In the genomic region with DNA sequence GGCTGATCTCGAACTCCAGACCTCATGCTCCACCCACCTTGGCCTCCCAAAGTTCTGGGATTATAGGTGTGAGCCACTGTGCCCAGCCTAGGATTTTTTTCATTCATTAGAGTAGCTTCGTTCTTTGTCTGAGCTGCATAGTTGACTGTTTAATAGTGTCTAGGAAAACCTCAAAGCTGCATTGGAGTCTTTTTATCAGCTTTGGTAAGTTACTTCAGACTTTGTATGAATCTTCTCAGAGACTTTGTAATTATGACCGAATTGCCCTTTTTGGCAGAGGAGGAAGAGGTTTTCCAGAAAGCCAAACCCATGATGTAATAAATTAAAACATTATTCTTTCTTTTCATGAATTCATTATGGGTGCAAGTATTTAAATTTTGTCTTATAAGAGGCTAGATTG, we compare ENCODE assay signal across 17 cellular contexts. TPM values are rescaled to one million over a fixed set of nuclear protein-coding genes. Genes with fewer than 3 reads are reported as not detected.
A peak's percentile ranks its signal among the peaks of the same experiment; 100 is the strongest.
DNase-seq lines count a peak whose midpoint lies in the region; ATAC-seq, FAIRE-seq and TF ChIP-seq lines count a peak whose summit lies in the region.
"Had no signal": no experiment of that assay in that cellular context is flagged by ENCODE, and none has a peak within 500 bp of the region (broad histone marks: within the 10 kb centered on the region; RNA-seq: fewer than 3 reads in every experiment).

No MANE protein-coding gene starts in this region.

- DNase-seq in AG08395 (ENCODE audit: low spot score) (peak; percentile 10), PC-9 (no peak), esophagus muscularis mucosa (ENCODE audit: extremely low spot score) (no peak), psoas muscle (no peak), D721Med (ENCODE audit: insufficient read length, low spot score) (no peak), SIG-M5 treated with dmso at 0.1 percent for 504 hours (lab: John Stamatoyannopoulos, UW; ENCODE audit: unreplicated experiment) (no peak), NOMO-1 treated with DMSO at 0.1 percent for 48 hours (lab: John Stamatoyannopoulos, UW; ENCODE audit: unreplicated experiment) (no peak)
- DNase-seq: activated CD4-positive, alpha-beta T cell treated with anti-CD3 and anti-CD28 coated beads for 1 hour; cortex of kidney; DMS 273 treated with DMSO at 0.1 percent for 48 hours; NCI-H2029 treated with DMSO at 0.1 percent for 48 hours; NCI-H510A treated with DMSO at 0.1 percent for 48 hours; PC-3; T-helper 17 cell; thyroid gland had no signal

- CTCF ChIA-PET in PC-9 (lab: Charles Lee), result no interaction called here

- H3K27ac ChIP-seq in PC-9 (no peak overlapping the region), esophagus muscularis mucosa (replicated peaks in 1 of 4) (peak overlapping the region; percentile 34 to 90 (median 74)), psoas muscle (peak overlapping the region; percentile 61)
- H3K27ac ChIP-seq: thyroid gland had no signal

- peaks cover 7% of the 10 kb centered on the region for H3F3A ChIP-seq in PC-9 (ENCODE audit: insufficient read depth, low read depth)

- no peak for TF ChIP-seq EP300 in esophagus muscularis mucosa (IDR thresholded peaks at IDR 0.05)

- peaks cover 64% of the 10 kb centered on the region for H3K79me2 ChIP-seq in PC-9 (ENCODE audit: low read depth)

- TF ChIP-seq CTCF in PC-9 (conservative IDR thresholded peaks at IDR 0.05), result no peak
- no peak for TF ChIP-seq CTCF in esophagus muscularis mucosa (IDR thresholded peaks at IDR 0.05)
- TF ChIP-seq CTCF in psoas muscle (IDR thresholded peaks at IDR 0.05), result no peak
- TF ChIP-seq CTCF in D721Med (IDR thresholded peaks at IDR 0.05; ENCODE audit: insufficient read depth, missing control alignments), result no peak

- no peak for TF ChIP-seq POLR2A in esophagus muscularis mucosa (IDR thresholded peaks at IDR 0.05; ENCODE audit: low read depth)

- 55% methylated on average over 3 of the region's 3 CpGs for WGBS in esophagus muscularis mucosa
- WGBS in psoas muscle, 3 donors, result 15 to 47% (median 26%) methylated on average over 3 of the region's 3 CpGs

- no TSS peak for BruUV-seq in PC-9 (replicated peaks; lab: Mats Ljungman, UMichigan)

- FAIRE-seq in D721Med (lab: Jason Lieb, UNC), result no peak
- FAIRE-seq: HTR-8/SVneo had no signal

- no peaks in the 10 kb centered on the region for H4K20me1 ChIP-seq in PC-9 (ENCODE audit: insufficient read depth)

- H3K27me3 ChIP-seq in PC-9 (ENCODE audit: insufficient read depth, low read depth), result no peaks in the 10 kb centered on the region
- H3K27me3 ChIP-seq in esophagus muscularis mucosa, result no peaks in the 10 kb centered on the region
- no peaks in the 10 kb centered on the region for H3K27me3 ChIP-seq in psoas muscle (ENCODE audit: insufficient read depth in 3 of 3, low read length in 2 of 3)
- H3K27me3 ChIP-seq: thyroid gland had no signal

- H3K9me2 ChIP-seq in PC-9 (ENCODE audit: insufficient read depth), result no peaks in the 10 kb centered on the region

- intact Hi-C loops in PC-9 (cut with micrococcal nuclease; ENCODE audit: unreplicated experiment) (loop anchor here (5.0 kb wide), 1 partner anchor 62 kb away; no protein-coding TSS in a partner anchor), esophagus muscularis mucosa (cut with DNase I) (loop anchor here (5.0 kb wide), 1 partner anchor 37 kb away; the partner anchor contains the start of gene GIPC2), psoas muscle (cut with DNase I) (loop anchor here (5.0 to 10.0 kb wide), 4 partner anchors 37 to 105 kb away; partner anchors contain the start of gene GIPC2 (in 2 of the 2))

- H3K9me3 ChIP-seq in PC-9 (ENCODE audit: insufficient read depth, low read depth) (no peaks in the 10 kb centered on the region), esophagus muscularis mucosa (no peaks in the 10 kb centered on the region), psoas muscle (no peaks in the 10 kb centered on the region)
- H3K9me3 ChIP-seq: thyroid gland had no signal

- ATAC-seq in psoas muscle (no peak), HG03439 (IDR thresholded peaks at IDR 0.05; ENCODE audit: unreplicated experiment) (no peak)
- ATAC-seq: PC-3, T-helper 17 cell had no signal

- no peak overlapping the region for H3K4me3 ChIP-seq in PC-9
- H3K4me3 ChIP-seq in esophagus muscularis mucosa, result peak overlapping the region; percentile 62 to 68 (median 68)
- H3K4me3 ChIP-seq in psoas muscle, result peak overlapping the region; percentile 69
- H3K4me3 ChIP-seq: thyroid gland had no signal

- peaks cover 30% of the 10 kb centered on the region for H3K4me1 ChIP-seq in PC-9 (replicated peaks; ENCODE audit: insufficient read depth)
- H3K4me1 ChIP-seq in esophagus muscularis mucosa, result peaks cover 26 to 59% (median 52%) of the 10 kb centered on the region in 4 donors
- peaks cover 56% of the 10 kb centered on the region for H3K4me1 ChIP-seq in psoas muscle

- H3K36me3 ChIP-seq in PC-9 (ENCODE audit: low read depth) (peaks cover 13% of the 10 kb centered on the region), esophagus muscularis mucosa (peaks cover 8 to 21% (median 15%) of the 10 kb centered on the region in 4 donors), psoas muscle (ENCODE audit: insufficient read depth in 1 of 2, low read depth in 1 of 2) (peaks cover 0 to 22% of the 10 kb centered on the region in 2 donors)

- POLR2A ChIA-PET in PC-9 (lab: Charles Lee; ENCODE audit: unreplicated experiment), result interaction anchor here (0.5 to 0.6 kb wide), 2 partner anchors 38 to 45 kb away, joined by 6 to 7 read pairs; no protein-coding TSS in a partner anchor

- H2AFZ ChIP-seq in PC-9, result no peak overlapping the region

- peak overlapping the region; percentile 79; the same call in 1 of the 2 replicates for H3K4me2 ChIP-seq in PC-9

RNA-seq across cellular contexts. Expression of gene DNAJB4, which starts 5.1 kb away (rescaled TPM):
- total RNA-seq in PC-9 (2021) (35.6 and 45.5 TPM in 2 replicates), esophagus muscularis mucosa (10 to 100 TPM; 62.6 to 79.7 (median 70.4) TPM), psoas muscle (100 to 1,000 TPM in 3 of 4 donors, 10 to 100 TPM in 1; 98.8 to 209 (median 146) TPM)
- polyA plus RNA-seq in psoas muscle, result 100 to 1,000 TPM in 1 of 3 donors, 10 to 100 TPM in 2; 34.9 to 175 (median 85.7) TPM

RNA-seq across cellular contexts. Expression of gene FUBP1, which starts 31.0 kb away (rescaled TPM):
- 101 and 152 TPM in 2 replicates for total RNA-seq in PC-9 (2021)
- 10 to 100 TPM; 48.2 to 86.8 (median 51.1) TPM for total RNA-seq in esophagus muscularis mucosa
- total RNA-seq in psoas muscle, result 10 to 100 TPM; 48.8 to 72.1 (median 63.7) TPM
- 10 to 100 TPM; 24.1 to 50.9 (median 34.9) TPM for polyA plus RNA-seq in psoas muscle

RNA-seq across cellular contexts. Expression of gene GIPC2, which starts 35.9 kb away (rescaled TPM):
- total RNA-seq in PC-9 (2021) (0.20 and 0.30 TPM in 2 replicates), esophagus muscularis mucosa (1 to 10 TPM; 4.5 to 8.7 (median 6.8) TPM), psoas muscle (1 to 10 TPM; 1.2 to 1.6 (median 1.4) TPM)
- 1 to 10 TPM in 1 of 3 donors, under 1 TPM in 2; 0.68 to 1.0 (median 0.72) TPM for polyA plus RNA-seq in psoas muscle
- total RNA-seq: PC-3 had no signal
